In genomic region chr16:82834156-82834758, GRCh38 we compare ENCODE assay signal across 18 cellular contexts.
DNase-seq lines count a peak whose midpoint lies in the region; ATAC-seq and TF ChIP-seq lines count a peak whose summit lies in the region.
"Had no signal": no experiment of that assay in that cellular context is flagged by ENCODE, and none has a peak within 500 bp of the region (broad histone marks: within the 10 kb centered on the region; RNA-seq: fewer than 3 reads in every experiment).

No MANE protein-coding gene starts in this region.

- no peak for ATAC-seq in T-helper 17 cell
- ATAC-seq: GM12878, K562, Panc1, Right ventricle myocardium inferior had no signal

- H4K20me1 ChIP-seq in osteoblast (ENCODE audit: insufficient read depth, low read length) = no peaks in the 10 kb centered on the region

- H3K4me1 ChIP-seq in osteoblast (ENCODE audit: insufficient read depth, low read length) = peaks cover 19% of the 10 kb centered on the region

- H3K27ac Mint-ChIP-seq in T-helper 17 cell (peak overlapping the region; percentile 3), immature natural killer cell (no peak overlapping the region)

- no peaks in the 10 kb centered on the region for H3K4me1 Mint-ChIP-seq in T-helper 17 cell
- peaks cover 13 to 33% of the 10 kb centered on the region in 2 donors for H3K4me1 Mint-ChIP-seq in immature natural killer cell

- H3K4me3 Mint-ChIP-seq in T-helper 17 cell (no peak overlapping the region), immature natural killer cell (peak overlapping the region in 1 of 5 donors; percentile 18)

- H3K27me3 Mint-ChIP-seq in T-helper 17 cell = peaks cover 24% of the 10 kb centered on the region
- peaks cover 0 to 4% (median 2%) of the 10 kb centered on the region in 3 donors for H3K27me3 Mint-ChIP-seq in immature natural killer cell (ENCODE audit: low read depth in 3 of 3)

- CTCF ChIA-PET in AG04450 (lab: Charles Lee) = no interaction called here

- H3K9me3 ChIP-seq in AG04450 (ENCODE audit: control insufficient read depth, insufficient read depth, low read length) = no peaks in the 10 kb centered on the region
- H3K9me3 ChIP-seq in T-helper 17 cell (ENCODE audit: control insufficient read depth, low read length, poor library complexity, severe bottlenecking) = no peaks in the 10 kb centered on the region
- no peaks in the 10 kb centered on the region for H3K9me3 ChIP-seq in osteoblast (ENCODE audit: low read depth, low read length)

- H3K36me3 Mint-ChIP-seq in T-helper 17 cell (ENCODE audit: low read depth) (no peaks in the 10 kb centered on the region), immature natural killer cell (no peaks in the 10 kb centered on the region)

- no peak overlapping the region for H3K4me2 ChIP-seq in osteoblast (ENCODE audit: insufficient read depth, low read length)

- H3K79me2 ChIP-seq in osteoblast (ENCODE audit: insufficient read depth, low read length) = no peaks in the 10 kb centered on the region

- H3K4me3 ChIP-seq in AG04450 (ENCODE audit: low read depth, low read length) (no peak overlapping the region), osteoblast (ENCODE audit: insufficient read depth, low read length) (no peak overlapping the region)
- H3K4me3 ChIP-seq: GM12878, K562 had no signal

- H3K27ac ChIP-seq in AG04450 (ENCODE audit: low read depth, low read length) = no peak overlapping the region
- H3K27ac ChIP-seq in osteoblast (ENCODE audit: low read depth, low read length) = no peak overlapping the region

- TF ChIP-seq CTCF in AG04450 (IDR thresholded peaks at IDR 0.05; ENCODE audit: low read depth, low read length) (peak; percentile 31; the same call in 1 of the 2 replicates), osteoblast (IDR thresholded peaks at IDR 0.05; ENCODE audit: extremely low read depth, low read depth, low read length) (peak; percentile 15)

- H3K9me3 Mint-ChIP-seq in immature natural killer cell = peaks cover 0 to 3% (median 0%) of the 10 kb centered on the region in 6 donors

- no peak overlapping the region for H2AFZ ChIP-seq in osteoblast (ENCODE audit: low read length)

- POLR2A ChIA-PET in AG04450 (lab: Yijun Ruan, JAX) = no interaction called here

- no peaks in the 10 kb centered on the region for H3K36me3 ChIP-seq in osteoblast (ENCODE audit: insufficient read depth, low read length)

- H3K27me3 ChIP-seq in AG04450 (ENCODE audit: control insufficient read depth, insufficient read depth, low read length) (no peaks in the 10 kb centered on the region), osteoblast (ENCODE audit: insufficient read depth, low read length) (no peaks in the 10 kb centered on the region)

- no peak for DNase-seq in AG04450 (ENCODE audit: low read depth, low spot score)
- no peak for DNase-seq in T-helper 17 cell
- DNase-seq in immature natural killer cell = peak in 2 of 3 donors; percentile 22 to 28
- no peak for DNase-seq in osteoblast (ENCODE audit: insufficient read length, low spot score, missing footprints)
- no peak for DNase-seq in NCI-H2171 (lab: John Stamatoyannopoulos, UW)
- no peak for DNase-seq in NCI-H2227 treated with DMSO at 0.1 percent for 48 hours (lab: John Stamatoyannopoulos, UW)
- DNase-seq in NCI-H774 (lab: John Stamatoyannopoulos, UW) = no peak
- DNase-seq: C1 segment of cervical spinal cord, DND-41, GDM1, MV-4-11, NCI-H1417 treated with DMSO at 0.1 percent for 48 hours, NCI-H2029, NCI-H510A treated with DMSO at 0.1 percent for 48 hours had no signal

Comparison
In these comparisons a context has a peak if more than half of its experiments do, and no peak if none do; other contexts are left out.
1. DNase-seq: peak in immature natural killer cell (2 of 3); none in AG04450 (single experiment), T-helper 17 cell (0 of 3), osteoblast (single experiment), NCI-H2171 (single experiment), NCI-H2227 treated with DMSO at 0.1 percent for 48 hours (single experiment) and NCI-H774 (single experiment).